ENCODE assay signal across 1 cellular context in the genomic region with DNA sequence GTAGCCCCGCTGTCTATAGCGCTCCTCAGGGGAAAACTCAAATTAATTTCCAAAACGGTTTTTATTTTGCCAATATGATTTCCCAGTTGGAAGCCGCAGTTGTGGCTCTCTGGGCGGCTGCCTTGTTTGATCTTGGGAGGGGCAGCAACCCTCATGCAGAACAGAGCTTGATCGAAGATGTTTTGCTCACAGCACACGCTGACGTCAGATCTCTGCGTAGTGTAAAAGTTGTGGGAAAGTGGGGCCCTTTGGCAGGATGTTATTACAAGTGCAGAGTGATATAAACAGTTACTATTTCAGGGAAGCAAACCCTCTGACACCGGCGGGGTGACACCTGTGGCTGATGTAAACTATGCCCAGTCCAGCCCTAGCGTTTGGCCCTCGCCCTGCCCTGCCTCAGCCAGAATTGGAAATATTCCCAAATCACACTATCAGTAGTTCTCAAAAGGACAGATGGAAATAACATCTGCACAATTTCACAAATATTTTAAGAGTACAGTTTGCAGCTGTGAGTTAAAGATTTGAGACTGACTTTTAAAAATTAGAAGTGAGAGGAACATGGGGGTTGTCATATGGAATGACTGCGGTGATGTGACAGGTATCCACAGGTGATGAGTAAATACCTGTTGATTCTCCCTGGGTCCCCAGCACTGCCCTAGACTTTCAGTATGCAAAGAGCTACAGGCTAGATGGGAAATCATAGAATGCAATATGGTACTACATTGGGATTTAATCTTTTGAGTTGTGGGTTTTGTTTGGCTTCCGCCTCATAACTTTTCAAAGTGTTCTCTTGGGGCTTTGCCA.
TF ChIP-seq lines count a peak whose summit lies in the region.

No MANE protein-coding gene starts in this region.

TF ChIP-seq in WTC11, 78 proteins besides CTCF, POLR2A, EP300 and RAD21 (continued from another document):
- TF ChIP-seq, protein P1, sequence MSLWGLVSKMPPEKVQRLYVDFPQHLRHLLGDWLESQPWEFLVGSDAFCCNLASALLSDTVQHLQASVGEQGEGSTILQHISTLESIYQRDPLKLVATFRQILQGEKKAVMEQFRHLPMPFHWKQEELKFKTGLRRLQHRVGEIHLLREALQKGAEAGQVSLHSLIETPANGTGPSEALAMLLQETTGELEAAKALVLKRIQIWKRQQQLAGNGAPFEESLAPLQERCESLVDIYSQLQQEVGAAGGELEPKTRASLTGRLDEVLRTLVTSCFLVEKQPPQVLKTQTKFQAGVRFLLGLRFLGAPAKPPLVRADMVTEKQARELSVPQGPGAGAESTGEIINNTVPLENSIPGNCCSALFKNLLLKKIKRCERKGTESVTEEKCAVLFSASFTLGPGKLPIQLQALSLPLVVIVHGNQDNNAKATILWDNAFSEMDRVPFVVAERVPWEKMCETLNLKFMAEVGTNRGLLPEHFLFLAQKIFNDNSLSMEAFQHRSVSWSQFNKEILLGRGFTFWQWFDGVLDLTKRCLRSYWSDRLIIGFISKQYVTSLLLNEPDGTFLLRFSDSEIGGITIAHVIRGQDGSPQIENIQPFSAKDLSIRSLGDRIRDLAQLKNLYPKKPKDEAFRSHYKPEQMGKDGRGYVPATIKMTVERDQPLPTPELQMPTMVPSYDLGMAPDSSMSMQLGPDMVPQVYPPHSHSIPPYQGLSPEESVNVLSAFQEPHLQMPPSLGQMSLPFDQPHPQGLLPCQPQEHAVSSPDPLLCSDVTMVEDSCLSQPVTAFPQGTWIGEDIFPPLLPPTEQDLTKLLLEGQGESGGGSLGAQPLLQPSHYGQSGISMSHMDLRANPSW (CRISPR knock-in tag; conservative IDR thresholded peaks at IDR 0.05; ENCODE audit: low read depth), result no peak
TF ChIP-seq in WTC11: peak in this region for 0.
